Comparison of ENCODE assay signal across 23 cellular contexts in the genomic region with DNA sequence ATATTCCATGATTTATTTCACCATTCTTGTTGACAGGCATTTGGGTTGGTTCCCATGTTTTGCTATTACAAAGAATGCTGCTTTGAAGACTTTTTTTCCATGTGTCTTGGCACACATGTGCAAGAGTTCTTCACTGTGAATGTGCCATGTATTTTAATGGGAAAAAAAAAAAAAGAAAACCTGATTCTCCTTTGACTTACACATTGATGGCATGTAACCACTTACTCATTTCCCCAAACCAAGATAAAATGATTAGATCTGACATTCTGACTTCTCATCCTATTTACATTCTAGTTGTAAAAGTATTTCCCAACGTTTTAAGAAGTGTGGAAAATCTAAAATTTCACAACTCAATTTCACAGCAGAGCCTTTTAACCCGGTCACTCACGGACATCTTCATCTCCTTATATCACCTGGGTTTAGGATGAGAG. TPM values are rescaled to one million over a fixed set of nuclear protein-coding genes. Genes with fewer than 3 reads are reported as not detected.
A peak's percentile ranks its signal among the peaks of the same experiment; 100 is the strongest.
DNase-seq lines count a peak whose midpoint lies in the region; ATAC-seq and TF ChIP-seq lines count a peak whose summit lies in the region.
"Had no signal": no experiment of that assay in that cellular context is flagged by ENCODE, and none has a peak within 500 bp of the region (broad histone marks: within the 10 kb centered on the region; RNA-seq: fewer than 3 reads in every experiment).

No MANE protein-coding gene starts in this region.

- H3K36me3 ChIP-seq in IMR-90 (ENCODE audit: control insufficient read depth, insufficient read depth, low read length) (no peaks in the 10 kb centered on the region), subcutaneous abdominal adipose tissue (ENCODE audit: control insufficient read depth in 5 of 5, insufficient read depth in 5 of 5, low read length in 5 of 5) (no peaks in the 10 kb centered on the region)
- H3K36me3 ChIP-seq: BLaER1, HAP-1, upper lobe of left lung had no signal

- ATAC-seq in IMR-90 (ENCODE audit: low read depth) (no peak), GM18520 (IDR thresholded peaks at IDR 0.05; ENCODE audit: unreplicated experiment) (no peak)
- ATAC-seq: activated CD4-positive, alpha-beta T cell treated with anti-CD3 and anti-CD28 coated beads for 36 hours; activated CD8-positive, alpha-beta memory T cell treated with anti-CD3 and anti-CD28 coated beads, Interleukin-2, amount 10 ng/mL, durations not matched to agents 7 days and 5 days; activated T-helper 17 cell treated with anti-CD3 and anti-CD28 coated beads, Interleukin-2, amount 50 U/mL, for 72 hours; K562; stimulated activated naive CD8-positive, alpha-beta T cell treated with anti-CD3 and anti-CD28 coated beads, Interleukin-15, Interleukin-2, amounts not matched to agents 100 U/mL and 50 U/mL, for 24 hours had no signal

- no peaks in the 10 kb centered on the region for H3K27me3 ChIP-seq in IMR-90 (ENCODE audit: control insufficient read depth, insufficient read depth, low read length)
- H3K27me3 ChIP-seq in subcutaneous abdominal adipose tissue (ENCODE audit: control insufficient read depth in 5 of 5, insufficient read depth in 4 of 5, low read length in 5 of 5): no peaks in the 10 kb centered on the region
- H3K27me3 ChIP-seq: upper lobe of left lung had no signal

- peaks cover 0 to 2% (median 0%) of the 10 kb centered on the region in 6 donors for H3K9me3 Mint-ChIP-seq in immature natural killer cell
- H3K9me3 Mint-ChIP-seq: activated T-helper 17 cell treated with anti-CD3 and anti-CD28 coated beads, Interleukin-2, amount 50 U/mL, for 72 hours had no signal

- H3K18ac ChIP-seq in IMR-90 (ENCODE audit: low read depth, low read length): no peak overlapping the region

- TF ChIP-seq CTCF in IMR-90 (conservative IDR thresholded peaks at IDR 0.05; ENCODE audit: low read depth, low read length) (no peak), astrocyte of the cerebellum (IDR thresholded peaks at IDR 0.05; ENCODE audit: low read depth, low read length, missing control alignments) (no peak), fibroblast of villous mesenchyme (IDR thresholded peaks at IDR 0.05; ENCODE audit: insufficient read depth, low read depth, low read length) (no peak)

- H2BK5ac ChIP-seq in IMR-90 (ENCODE audit: low read depth, low read length, poor library complexity, severe bottlenecking): no peak overlapping the region

- no TSS peak for BruUV-seq in IMR-90 (replicated peaks; lab: Mats Ljungman, UMichigan)

- H4K5ac ChIP-seq in IMR-90 (ENCODE audit: low read depth, low read length): no peak overlapping the region

- DNase-seq in IMR-90: no peak
- peak; percentile 12 for DNase-seq in astrocyte of the cerebellum (ENCODE audit: low read depth)
- DNase-seq in fibroblast of villous mesenchyme (ENCODE audit: low read depth): peak; percentile 78
- DNase-seq in immature natural killer cell: no peak
- DNase-seq in dedifferentiated amniotic fluid mesenchymal stem cell (ENCODE audit: extremely low spot score): no peak
- DNase-seq: activated CD4-positive, alpha-beta T cell treated with anti-CD3 and anti-CD28 coated beads for 36 hours; activated CD8-positive, alpha-beta memory T cell treated with anti-CD3 and anti-CD28 coated beads, Interleukin-2, amount 10 ng/mL, durations not matched to agents 7 days and 5 days; activated naive CD8-positive, alpha-beta T cell treated with anti-CD3 and anti-CD28 coated beads, Interleukin-2, amount 10 ng/mL, durations not matched to agents 7 days and 5 days; kidney; MV-4-11; naive B cell; NCI-H1930; NCI-H524; stimulated activated CD4-positive, alpha-beta T cell treated with anti-CD3 and anti-CD28 coated beads, Interleukin-1b, Interleukin-23, amount 100 ng/mL, for 48 hours; stimulated activated naive CD8-positive, alpha-beta T cell treated with anti-CD3 and anti-CD28 coated beads, Interleukin-15, Interleukin-2, amounts not matched to agents 100 U/mL and 50 U/mL, for 24 hours; upper lobe of left lung had no signal

- TF ChIP-seq POLR2A in IMR-90 (IDR thresholded peaks at IDR 0.05; ENCODE audit: low read depth, low read length): no peak

- H2AK9ac ChIP-seq in IMR-90 (replicated peaks; ENCODE audit: low read depth, low read length, poor library complexity): no peak overlapping the region

- peaks cover 6 to 7% of the 10 kb centered on the region in 2 donors for H3K4me1 Mint-ChIP-seq in immature natural killer cell
- H3K4me1 Mint-ChIP-seq: activated T-helper 17 cell treated with anti-CD3 and anti-CD28 coated beads, Interleukin-2, amount 50 U/mL, for 72 hours had no signal

- peaks cover 14 to 21% (median 18%) of the 10 kb centered on the region in 3 donors for H3K27me3 Mint-ChIP-seq in immature natural killer cell (ENCODE audit: low read depth in 3 of 3)

- no peak overlapping the region for H3K4me3 ChIP-seq in IMR-90 (ENCODE audit: insufficient read depth, low read depth, low read length)
- no peak overlapping the region for H3K4me3 ChIP-seq in astrocyte of the cerebellum (ENCODE audit: low read depth, low read length)
- H3K4me3 ChIP-seq in fibroblast of villous mesenchyme (ENCODE audit: low read depth, low read length): no peak overlapping the region
- H3K4me3 ChIP-seq in subcutaneous abdominal adipose tissue (ENCODE audit: low read depth in 1 of 5, low read length in 5 of 5): no peak overlapping the region
- H3K4me3 ChIP-seq: BLaER1, HAP-1, K562, upper lobe of left lung had no signal

- H3K9me3 ChIP-seq in IMR-90 (ENCODE audit: control insufficient read depth, insufficient read depth, low read length) (0 out of 2 replicates have a peak, but pooled peaks cover 3% of the 10 kb centered on the region), subcutaneous abdominal adipose tissue (ENCODE audit: control insufficient read depth in 5 of 5, low read length in 5 of 5) (no peaks in the 10 kb centered on the region)
- H3K9me3 ChIP-seq: HAP-1, upper lobe of left lung had no signal

- no peak overlapping the region for H3K4me2 ChIP-seq in IMR-90 (ENCODE audit: low read depth, low read length)
- H3K4me2 ChIP-seq: BLaER1 had no signal

- peaks cover 2% of the 10 kb centered on the region; the same call in 1 of the 2 replicates for H4K20me1 ChIP-seq in IMR-90 (ENCODE audit: insufficient read depth, low read length)
- H4K20me1 ChIP-seq: BLaER1 had no signal

- H3K36me3 Mint-ChIP-seq in immature natural killer cell: no peaks in the 10 kb centered on the region
- H3K36me3 Mint-ChIP-seq: activated naive CD8-positive, alpha-beta T cell treated with anti-CD3 and anti-CD28 coated beads, Interleukin-2, amount 10 ng/mL, durations not matched to agents 7 days and 5 days; naive B cell had no signal

- H3K4me3 Mint-ChIP-seq in immature natural killer cell: no peak overlapping the region
- H3K4me3 Mint-ChIP-seq: activated CD4-positive, alpha-beta T cell treated with anti-CD3 and anti-CD28 coated beads for 36 hours; activated CD8-positive, alpha-beta memory T cell treated with anti-CD3 and anti-CD28 coated beads, Interleukin-2, amount 10 ng/mL, durations not matched to agents 7 days and 5 days; activated naive CD8-positive, alpha-beta T cell treated with anti-CD3 and anti-CD28 coated beads, Interleukin-2, amount 10 ng/mL, durations not matched to agents 7 days and 5 days; activated T-helper 17 cell treated with anti-CD3 and anti-CD28 coated beads, Interleukin-2, amount 50 U/mL, for 72 hours; naive B cell had no signal

- H2AK5ac ChIP-seq in IMR-90 (ENCODE audit: low read depth, low read length): no peak overlapping the region

- CTCF ChIA-PET in IMR-90 (lab: Yijun Ruan, JAX): no interaction called here

- TF ChIP-seq RAD21 in IMR-90 (IDR thresholded peaks at IDR 0.05; ENCODE audit: low read length): no peak

- dilution Hi-C loops in IMR-90 (cut with HindIII; ENCODE audit: low sequenced_read_pairs, unreplicated experiment): no loop called here

- H3K79me1 ChIP-seq in IMR-90 (ENCODE audit: low read depth in 1 of 2, low read length in 2 of 2): peaks cover 18 to 63% of the 10 kb centered on the region in 2 experiments

- H3K27ac Mint-ChIP-seq in immature natural killer cell: no peak overlapping the region
- H3K27ac Mint-ChIP-seq: activated CD4-positive, alpha-beta T cell treated with anti-CD3 and anti-CD28 coated beads for 36 hours; activated CD8-positive, alpha-beta memory T cell treated with anti-CD3 and anti-CD28 coated beads, Interleukin-2, amount 10 ng/mL, durations not matched to agents 7 days and 5 days; activated naive CD8-positive, alpha-beta T cell treated with anti-CD3 and anti-CD28 coated beads, Interleukin-2, amount 10 ng/mL, durations not matched to agents 7 days and 5 days; activated T-helper 17 cell treated with anti-CD3 and anti-CD28 coated beads, Interleukin-2, amount 50 U/mL, for 72 hours; naive B cell had no signal

- POLR2A ChIA-PET in IMR-90 (lab: Charles Lee; ENCODE audit: unreplicated experiment): no interaction called here

- no peak overlapping the region for H3K9ac ChIP-seq in IMR-90 (ENCODE audit: low read depth, low read length)
- no peak overlapping the region for H3K9ac ChIP-seq in subcutaneous abdominal adipose tissue (ENCODE audit: low read length in 5 of 5)
- H3K9ac ChIP-seq: BLaER1, parathyroid adenoma had no signal

- no peak overlapping the region for H3K23ac ChIP-seq in IMR-90 (ENCODE audit: low read depth, low read length)

- H3K56ac ChIP-seq in IMR-90 (ENCODE audit: extremely low read depth, insufficient read depth, low read length): no peak overlapping the region

- H3K9me1 ChIP-seq in IMR-90 (ENCODE audit: insufficient read depth, low read length): no peaks in the 10 kb centered on the region

- H4K91ac ChIP-seq in IMR-90 (ENCODE audit: insufficient read depth, low read depth, low read length): no peak overlapping the region

- H2BK120ac ChIP-seq in IMR-90 (ENCODE audit: low read depth, low read length): no peak overlapping the region

- intact Hi-C loops in IMR-90 (cut with micrococcal nuclease): loop anchor here (10.0 kb wide), 1 partner anchor 243 kb away; no protein-coding TSS in a partner anchor

- no CpG with 5 or more reads among the region's 3 CpGs for whole genome bisulfite sequencing in IMR-90 (ENCODE audit: extremely low coverage in 2 of 2, insufficient read length in 1 of 2), 2 experiments

- no peak overlapping the region for H2BK20ac ChIP-seq in IMR-90 (ENCODE audit: low read depth, low read length)

- no peak overlapping the region for H4K8ac ChIP-seq in IMR-90 (ENCODE audit: low read depth in 2 of 2, low read length in 2 of 2)

- in situ Hi-C loops in IMR-90 (cut with MboI; ENCODE audit: low sequenced_read_pairs) (no loop called here), astrocyte of the cerebellum (cut with HindIII; ENCODE audit: low sequenced_read_pairs) (no loop called here)

- no peak overlapping the region for H2AFZ ChIP-seq in IMR-90 (replicated peaks; ENCODE audit: low read length, poor library complexity)
- H2AFZ ChIP-seq: parathyroid adenoma had no signal

- no peak overlapping the region for H3K4ac ChIP-seq in IMR-90 (ENCODE audit: low read depth, low read length)

- H3K4me1 ChIP-seq in IMR-90 (ENCODE audit: control insufficient read depth, insufficient read depth, low read length): no peaks in the 10 kb centered on the region
- peaks cover 0 to 26% (median 15%) of the 10 kb centered on the region in 5 donors for H3K4me1 ChIP-seq in subcutaneous abdominal adipose tissue (ENCODE audit: control insufficient read depth in 5 of 5, insufficient read depth in 5 of 5, low read length in 5 of 5)
- H3K4me1 ChIP-seq: parathyroid adenoma had no signal

- H3K14ac ChIP-seq in IMR-90 (replicated peaks; ENCODE audit: low read depth, low read length): no peak overlapping the region

- H3K27ac ChIP-seq in IMR-90 (ENCODE audit: insufficient read depth, low read length) (no peak overlapping the region), subcutaneous abdominal adipose tissue (ENCODE audit: low read depth, low read length) (peak overlapping the region; percentile 32)
- H3K27ac ChIP-seq: BLaER1, parathyroid adenoma, upper lobe of left lung had no signal

- H2BK15ac ChIP-seq in IMR-90 (ENCODE audit: low read depth, low read length): no peak overlapping the region

RNA-seq across cellular contexts. Expression of gene CAP2, which starts 4.4 kb away (rescaled TPM):
- total RNA-seq in IMR-90 (2012; rRNA removed) (14.5 and 16.1 TPM in 2 replicates), fibroblast of villous mesenchyme (22.2 and 49.7 TPM in 2 replicates)
- polyA plus RNA-seq in IMR-90 (2012; rRNA removed) (27.5 and 31.3 TPM in 2 replicates), immature natural killer cell (not detected)
- 13.4 TPM in 2 replicates for polyA plus RNA-seq in IMR-90 (2012; cell fraction: cytosol; rRNA removed)
- 8.4 and 28.5 TPM in 2 replicates for polyA plus RNA-seq in IMR-90 (2012; cell fraction: nucleus; rRNA removed; ENCODE audit: low replicate concordance)
- total RNA-seq: activated CD4-positive, alpha-beta T cell treated with anti-CD3 and anti-CD28 coated beads for 36 hours; activated CD8-positive, alpha-beta memory T cell treated with anti-CD3 and anti-CD28 coated beads, Interleukin-2, amount 10 ng/mL, durations not matched to agents 7 days and 5 days; activated naive CD8-positive, alpha-beta T cell treated with anti-CD3 and anti-CD28 coated beads, Interleukin-2, amount 10 ng/mL, durations not matched to agents 7 days and 5 days; activated T-helper 17 cell treated with anti-CD3 and anti-CD28 coated beads, Interleukin-2, amount 50 U/mL, for 72 hours; K562 had no signal
- polyA plus RNA-seq: K562 had no signal

Comparison
In these comparisons a context has a peak if more than half of its experiments do, and no peak if none do; other contexts are left out.
1. DNase-seq: peak in astrocyte of the cerebellum (single experiment) and fibroblast of villous mesenchyme (single experiment); none in IMR-90 (single experiment), immature natural killer cell (0 of 3) and dedifferentiated amniotic fluid mesenchymal stem cell (single experiment).